ENCODE assay signal across 26 cellular contexts in the genomic region with DNA sequence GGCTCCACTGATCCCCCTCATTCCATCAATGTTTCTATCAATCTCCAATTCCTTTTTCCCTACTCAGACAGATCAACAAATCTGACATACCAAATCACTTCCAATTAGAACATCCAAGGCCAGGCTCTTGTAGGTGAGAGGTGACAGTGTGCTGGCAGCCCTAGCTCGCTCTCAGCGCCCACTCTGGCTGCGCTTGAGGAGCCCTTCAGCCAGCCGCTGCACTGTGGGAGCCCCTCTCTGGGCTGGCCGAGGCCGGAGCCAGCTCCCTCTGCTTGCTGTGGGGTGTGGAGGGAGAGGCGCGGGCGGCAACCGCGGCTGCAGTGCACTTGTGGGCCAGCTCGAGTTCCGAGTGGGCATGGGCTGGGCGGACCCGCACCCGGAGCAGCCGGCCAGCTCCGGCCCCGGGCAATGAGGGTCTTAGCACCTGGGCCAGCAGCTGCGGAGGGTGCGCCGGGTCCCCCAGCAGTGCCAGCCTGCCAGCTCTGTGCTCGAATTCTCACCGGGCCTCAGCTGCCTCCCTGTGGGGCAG. TPM values are rescaled to one million over a fixed set of nuclear protein-coding genes. Genes with fewer than 3 reads are reported as not detected.
DNase-seq lines count a peak whose midpoint lies in the region; ATAC-seq, FAIRE-seq and TF ChIP-seq lines count a peak whose summit lies in the region.
"Had no signal": no experiment of that assay in that cellular context is flagged by ENCODE, and none has a peak within 500 bp of the region (broad histone marks: within the 10 kb centered on the region; RNA-seq: fewer than 3 reads in every experiment).

No MANE protein-coding gene starts in this region.

- TF ChIP-seq POLR2A in HepG2 (IDR thresholded peaks at IDR 0.05; ENCODE audit: insufficient read depth in 1 of 2, low read depth in 2 of 2, low read length in 2 of 2) (no peak), right lobe of liver (IDR thresholded peaks at IDR 0.05) (no peak)

- TF ChIP-seq CTCF in HepG2 (CRISPR knock-in tag; IDR thresholded peaks at IDR 0.05) = no peak
- TF ChIP-seq CTCF in right lobe of liver (IDR thresholded peaks at IDR 0.05) = no peak
- no peak for TF ChIP-seq CTCF in WTC11 (IDR thresholded peaks at IDR 0.05)

- no peak for DNase-seq in HepG2 (ENCODE audit: low spot score)
- no peak for DNase-seq in right lobe of liver
- DNase-seq in WTC11 (ENCODE audit: low spot score) = no peak
- no peak for DNase-seq in NCI-H1092 treated with DMSO at 0.1 percent for 48 hours (lab: John Stamatoyannopoulos, UW)
- DNase-seq in activated CD4-positive, alpha-beta memory T cell treated with anti-CD3 and anti-CD28 coated beads for 36 hours = no peak
- DNase-seq: 8988T; ACHN; BE2C; C1 segment of cervical spinal cord; CD4-positive, alpha-beta memory T cell; CD4-positive, CD25-positive, alpha-beta regulatory T cell; CD8-positive, alpha-beta memory T cell; COR-L47; DMS 273 treated with DMSO at 0.1 percent for 48 hours; DMS153; DMS53; DMS79; DND-41; EL; GDM1 had no signal

- CTCF ChIA-PET in HepG2 (lab: Yijun Ruan, JAX; ENCODE audit: low intra/inter-chr PET ratio, low total read pairs) (no interaction called here), WTC11 (lab: Charles Lee) (no interaction called here)
- CTCF ChIA-PET in activated CD4-positive, alpha-beta memory T cell treated with anti-CD3 and anti-CD28 coated beads for 36 hours (lab: Charles Lee) = interaction anchor here (0.8 to 1.5 kb wide), 2 partner anchors 36 to 46 kb away, joined by 3 to 5 read pairs; no protein-coding TSS in a partner anchor

- in situ Hi-C loops in HepG2 (cut with HindIII; ENCODE audit: extremely low pct_ligation_motif_present, low pct_unique_long_range_greater_than_20kb) = no loop called here

- FAIRE-seq in HepG2 (lab: Jason Lieb, UNC) = no peak
- FAIRE-seq: A204.1, GM12878, GM12892, GM18507 had no signal

- H3K4me2 ChIP-seq in HepG2 (ENCODE audit: low read depth, low read length) = no peak overlapping the region
- H3K4me2 ChIP-seq: BLaER1 had no signal

- no peak for TF ChIP-seq EP300 in HepG2 (IDR thresholded peaks at IDR 0.05; ENCODE audit: low read depth in 2 of 2, low read length in 2 of 2)
- no peak for TF ChIP-seq EP300 in HepG2 (CRISPR knock-in tag; IDR thresholded peaks at IDR 0.05; ENCODE audit: borderline replicate concordance)

- H3K9me3 Mint-ChIP-seq in WTC11 = peaks cover 20% of the 10 kb centered on the region
- H3K9me3 Mint-ChIP-seq in activated CD4-positive, alpha-beta memory T cell treated with anti-CD3 and anti-CD28 coated beads for 36 hours = no peaks in the 10 kb centered on the region
- H3K9me3 Mint-ChIP-seq: CD4-positive, alpha-beta memory T cell; CD4-positive, CD25-positive, alpha-beta regulatory T cell; CD8-positive, alpha-beta memory T cell had no signal

- H3K27ac ChIP-seq in HepG2 (ENCODE audit: extremely low read length, insufficient read depth, low read length) (no peak overlapping the region), right lobe of liver (no peak overlapping the region)
- H3K27ac ChIP-seq: BLaER1 had no signal

- no peak for ATAC-seq in HepG2
- no peak for ATAC-seq in right lobe of liver
- no peak for ATAC-seq in WTC11
- ATAC-seq: GM12878 had no signal

- intact Hi-C loops in HepG2 (cut with micrococcal nuclease; ENCODE audit: unreplicated experiment) = loop anchor here (10.0 kb wide), 1 partner anchor 104 kb away; no protein-coding TSS in a partner anchor
- intact Hi-C loops in right lobe of liver (cut with DNase I) = no loop called here
- intact Hi-C loops in activated CD4-positive, alpha-beta memory T cell treated with anti-CD3 and anti-CD28 coated beads for 36 hours (cut with micrococcal nuclease) = no loop called here

- no peak overlapping the region for H2AFZ ChIP-seq in HepG2 (ENCODE audit: low read length)

- no peaks in the 10 kb centered on the region for H4K20me1 ChIP-seq in HepG2 (ENCODE audit: insufficient read depth, low read length)
- H4K20me1 ChIP-seq: BLaER1 had no signal

- no peak overlapping the region for H3K9ac ChIP-seq in HepG2 (ENCODE audit: insufficient read depth, low read depth, low read length)
- H3K9ac ChIP-seq: BLaER1 had no signal

- H3K4me1 Mint-ChIP-seq in WTC11 = peaks cover 4% of the 10 kb centered on the region
- peaks cover 3% of the 10 kb centered on the region for H3K4me1 Mint-ChIP-seq in activated CD4-positive, alpha-beta memory T cell treated with anti-CD3 and anti-CD28 coated beads for 36 hours (ENCODE audit: low read depth)

- H3K27me3 ChIP-seq in HepG2 (ENCODE audit: control insufficient read depth in 1 of 2, insufficient read depth in 2 of 2, low read length in 2 of 2) (no peaks in the 10 kb centered on the region), right lobe of liver (no peaks in the 10 kb centered on the region)
- H3K27me3 ChIP-seq: BE2C, BLaER1 had no signal

- H3K4me1 ChIP-seq in HepG2 (ENCODE audit: insufficient read depth, low read length) (peaks cover 27% of the 10 kb centered on the region), right lobe of liver (no peaks in the 10 kb centered on the region)
- H3K4me1 ChIP-seq: BE2C had no signal

- no peak for TF ChIP-seq RAD21 in HepG2 (CRISPR knock-in tag; IDR thresholded peaks at IDR 0.05)

- peaks cover under 1% of the 10 kb centered on the region for H3K79me2 ChIP-seq in HepG2 (ENCODE audit: insufficient read depth, low read length)

- H3K27ac Mint-ChIP-seq in WTC11 = no peak overlapping the region
- H3K27ac Mint-ChIP-seq in activated CD4-positive, alpha-beta memory T cell treated with anti-CD3 and anti-CD28 coated beads for 36 hours = no peak overlapping the region
- H3K27ac Mint-ChIP-seq: CD14-positive monocyte; CD4-positive, CD25-positive, alpha-beta regulatory T cell had no signal

- peaks cover 17% of the 10 kb centered on the region for H3K36me3 Mint-ChIP-seq in WTC11
- H3K36me3 Mint-ChIP-seq in activated CD4-positive, alpha-beta memory T cell treated with anti-CD3 and anti-CD28 coated beads for 36 hours = no peaks in the 10 kb centered on the region
- H3K36me3 Mint-ChIP-seq: CD14-positive monocyte; CD4-positive, alpha-beta memory T cell; CD4-positive, CD25-positive, alpha-beta regulatory T cell had no signal

- H3K27me3 Mint-ChIP-seq in WTC11 (ENCODE audit: low read depth) = peaks cover 4% of the 10 kb centered on the region; the same call in 1 of the 2 replicates
- no peaks in the 10 kb centered on the region for H3K27me3 Mint-ChIP-seq in activated CD4-positive, alpha-beta memory T cell treated with anti-CD3 and anti-CD28 coated beads for 36 hours
- H3K27me3 Mint-ChIP-seq: CD4-positive, alpha-beta memory T cell; CD4-positive, CD25-positive, alpha-beta regulatory T cell; CD8-positive, alpha-beta memory T cell had no signal

- POLR2A ChIA-PET in HepG2 (lab: Yijun Ruan, JAX) = no interaction called here
- POLR2A ChIA-PET in WTC11 (lab: Charles Lee) = no interaction called here
- POLR2A ChIA-PET in activated CD4-positive, alpha-beta memory T cell treated with anti-CD3 and anti-CD28 coated beads for 36 hours (lab: Charles Lee) = no interaction called here

- H3K4me3 ChIP-seq in HepG2 (replicated peaks in 1 of 3; ENCODE audit: insufficient read depth in 1 of 3, low read depth in 2 of 3, low read length in 3 of 3) (no peak overlapping the region), right lobe of liver (no peak overlapping the region)
- H3K4me3 ChIP-seq: BLaER1, GM12878 had no signal

- BruUV-seq in HepG2 (replicated peaks; lab: Mats Ljungman, UMichigan) = no TSS peak

- H3K36me3 ChIP-seq in HepG2 (replicated peaks in 1 of 2; ENCODE audit: control insufficient read depth in 1 of 2, insufficient read depth in 2 of 2, low read length in 2 of 2) = no peaks in the 10 kb centered on the region
- no peaks in the 10 kb centered on the region for H3K36me3 ChIP-seq in right lobe of liver
- H3K36me3 ChIP-seq: BE2C, BLaER1 had no signal

- H3K9me3 ChIP-seq in HepG2 (ENCODE audit: low read length) (no peaks in the 10 kb centered on the region), right lobe of liver (no peaks in the 10 kb centered on the region)
- H3K9me3 ChIP-seq: BE2C had no signal

- no peak overlapping the region for H3K4me3 Mint-ChIP-seq in WTC11
- H3K4me3 Mint-ChIP-seq in activated CD4-positive, alpha-beta memory T cell treated with anti-CD3 and anti-CD28 coated beads for 36 hours = no peak overlapping the region
- H3K4me3 Mint-ChIP-seq: CD14-positive monocyte; CD4-positive, alpha-beta memory T cell had no signal

- 97% methylated on average over 7 of the region's 24 CpGs for WGBS in HepG2 (ENCODE audit: low lambda C conversion rate)
- no CpG with 5 or more reads among the region's 24 CpGs for WGBS in right lobe of liver (ENCODE audit: insufficient coverage, low coverage, low lambda C conversion rate, missing lambda C conversion rate)

RNA-seq across cellular contexts. Expression of a gene that starts 6.0 kb away (rescaled TPM):
- 77.6 and 81.9 TPM in 2 replicates for total RNA-seq in HepG2 (2016; rRNA removed; fragmentation: Illumina TruSeq; extraction: Trizol)
- total RNA-seq in HepG2 (2016; cell fraction: cytosol; rRNA removed; fragmentation: Illumina TruSeq; extraction: Trizol; ENCODE audit: low read depth) = 59.0 and 66.4 TPM in 2 replicates
- total RNA-seq in HepG2 (2016; cell fraction: insoluble cytoplasmic fraction; rRNA removed; fragmentation: Illumina TruSeq; extraction: Trizol) = 71.0 and 73.8 TPM in 2 replicates
- total RNA-seq in HepG2 (2016; cell fraction: membrane; rRNA removed; fragmentation: Illumina TruSeq; extraction: Trizol) = 62.7 and 81.8 TPM in 2 replicates
- 194 and 200 TPM in 2 replicates for total RNA-seq in HepG2 (2016; cell fraction: nucleus; rRNA removed; fragmentation: Illumina TruSeq; extraction: Trizol)
- polyA plus RNA-seq in HepG2 (2011; rRNA removed) = 24.6 and 31.9 TPM in 2 replicates
- polyA plus RNA-seq in HepG2 (2011; cell fraction: cytosol; rRNA removed) = 13.5 and 20.5 TPM in 2 replicates
- polyA plus RNA-seq in HepG2 (2011; cell fraction: nucleus; rRNA removed) = 39.1 and 45.5 TPM in 2 replicates
- polyA plus RNA-seq in HepG2 (2012) = 36.3 and 47.9 TPM in 2 replicates
- 1.3 TPM in 2 replicates for polyA plus RNA-seq in HepG2 (2016; cell fraction: cytosol; fragmentation: Illumina TruSeq; extraction: Trizol; ENCODE audit: low read depth)
- 25.7 and 26.0 TPM in 2 replicates for polyA plus RNA-seq in HepG2 (2016; cell fraction: insoluble cytoplasmic fraction; fragmentation: Illumina TruSeq; extraction: Trizol; ENCODE audit: low read depth)
- 2.3 and 2.9 TPM in 2 replicates for polyA plus RNA-seq in HepG2 (2016; cell fraction: membrane; fragmentation: Illumina TruSeq; extraction: Trizol; ENCODE audit: low read depth)
- polyA plus RNA-seq in HepG2 (2016; cell fraction: nucleus; fragmentation: Illumina TruSeq; extraction: Trizol; ENCODE audit: insufficient read depth, low read depth) = 31.0 and 34.9 TPM in 2 replicates
- polyA minus RNA-seq in HepG2 (2011; rRNA and poly(A)+ RNA removed; ENCODE audit: low replicate concordance) = 18.0 and 90.0 TPM in 2 replicates
- 91.7 and 111 TPM in 2 replicates for polyA minus RNA-seq in HepG2 (2011; cell fraction: cytosol; rRNA and poly(A)+ RNA removed)
- 640 and 673 TPM in 2 replicates for polyA minus RNA-seq in HepG2 (2011; cell fraction: nucleus; rRNA and poly(A)+ RNA removed)
- total RNA-seq in right lobe of liver = 100 to 1,000 TPM in 1 of 6 experiments, 10 to 100 TPM in 5; 39.3 to 114 (median 57.2) TPM
- total RNA-seq in WTC11 (2021) = 32.2 to 50.7 TPM (median 34.2 TPM) in 3 replicates
- 10 to 100 TPM; 23.7 to 25.0 TPM for total RNA-seq in activated CD4-positive, alpha-beta memory T cell treated with anti-CD3 and anti-CD28 coated beads for 36 hours
